ENCODE assay signal across 8 cellular contexts in genomic region chr1:110003747-110004428, GRCh38. TPM values are rescaled to one million over a fixed set of nuclear protein-coding genes. Genes with fewer than 3 reads are reported as not detected.
DNase-seq lines count a peak whose midpoint lies in the region; ATAC-seq and TF ChIP-seq lines count a peak whose summit lies in the region.

No MANE protein-coding gene starts in this region.

- TF ChIP-seq POLR2A in HCT116 (IDR thresholded peaks at IDR 0.05; ENCODE audit: borderline replicate concordance, extremely low read depth, insufficient read depth, insufficient read length) (no peak), prostate gland (IDR thresholded peaks at IDR 0.05) (no peak)

- H3K4me1 Mint-ChIP-seq in activated T-helper 1 cell treated with anti-CD3 and anti-CD28 coated beads, Interleukin-12 subunit alpha, Interleukin-12 subunit beta, Interleukin-2, Interleukin-4 antibody, amounts not matched to agents 30 ng/mL and 10 ng/mL and 1 ng/mL, durations not matched to agents 14 hours and 24 hours and 36 hours (ENCODE audit: low read depth), result peaks cover 35% of the 10 kb centered on the region

- H3K9me3 ChIP-seq in HCT116 (ENCODE audit: control insufficient read depth in 1 of 2, insufficient read depth in 1 of 2, low read depth in 1 of 2, low read length in 2 of 2) (no peaks in the 10 kb centered on the region), prostate gland (no peaks in the 10 kb centered on the region)

- no peaks in the 10 kb centered on the region for H3K9me3 Mint-ChIP-seq in activated T-helper 1 cell treated with anti-CD3 and anti-CD28 coated beads, Interleukin-12 subunit alpha, Interleukin-12 subunit beta, Interleukin-2, Interleukin-4 antibody, amounts not matched to agents 30 ng/mL and 10 ng/mL and 1 ng/mL, durations not matched to agents 14 hours and 24 hours and 36 hours

- H3K9ac ChIP-seq in HCT116 (ENCODE audit: low read length), result peak overlapping the region; percentile 49

- H3K4me1 ChIP-seq in HCT116 (ENCODE audit: control insufficient read depth in 1 of 2, insufficient read depth in 2 of 2, low read length in 2 of 2), result peaks cover 28 to 36% of the 10 kb centered on the region in 2 experiments
- H3K4me1 ChIP-seq in prostate gland (replicated peaks), result peaks cover 8% of the 10 kb centered on the region

- H3K9me2 ChIP-seq in HCT116 (ENCODE audit: insufficient read depth), result no peaks in the 10 kb centered on the region

- H3K36me3 ChIP-seq in HCT116 (ENCODE audit: control insufficient read depth in 1 of 2, insufficient read depth in 2 of 2, low read length in 2 of 2) (peaks cover under 1 to 4% of the 10 kb centered on the region in 2 experiments; a peak in 2 of 4 replicates), prostate gland (no peaks in the 10 kb centered on the region)

- 0 out of 2 replicates have a peak, but pooled peaks cover 5% of the 10 kb centered on the region for H4K20me1 ChIP-seq in HCT116 (ENCODE audit: insufficient read depth)

- peaks cover 12% of the 10 kb centered on the region for H3K36me3 Mint-ChIP-seq in activated T-helper 1 cell treated with anti-CD3 and anti-CD28 coated beads, Interleukin-12 subunit alpha, Interleukin-12 subunit beta, Interleukin-2, Interleukin-4 antibody, amounts not matched to agents 30 ng/mL and 10 ng/mL and 1 ng/mL, durations not matched to agents 14 hours and 24 hours and 36 hours (ENCODE audit: low read depth)

- CTCF ChIA-PET in HCT116 (lab: Charles Lee), result interaction anchor here (1.0 to 1.7 kb wide), 3 partner anchors 20 to 227 kb away, joined by 3 to 10 read pairs (median 3); partner anchors contain the start of gene AHCYL1

- peak overlapping the region; percentile 71 for H3K27ac Mint-ChIP-seq in activated T-helper 1 cell treated with anti-CD3 and anti-CD28 coated beads, Interleukin-12 subunit alpha, Interleukin-12 subunit beta, Interleukin-2, Interleukin-4 antibody, amounts not matched to agents 30 ng/mL and 10 ng/mL and 1 ng/mL, durations not matched to agents 14 hours and 24 hours and 36 hours

- RAD21 ChIA-PET in HCT116 (lab: Charles Lee; ENCODE audit: low non-redundant PET in 1 of 2, low total read pairs in 2 of 2, uncharacterized antibody in 2 of 2, unreplicated experiment in 2 of 2), result interaction anchor here in 1 of 2 experiments (1.0 kb wide), 1 partner anchor 19 kb away, joined by 3 read pairs; the partner anchor contains the start of gene AHCYL1

- H3K4me2 ChIP-seq in HCT116 (ENCODE audit: low read length), result peak overlapping the region; percentile 75

- no peaks in the 10 kb centered on the region for H3K27me3 Mint-ChIP-seq in activated T-helper 1 cell treated with anti-CD3 and anti-CD28 coated beads, Interleukin-12 subunit alpha, Interleukin-12 subunit beta, Interleukin-2, Interleukin-4 antibody, amounts not matched to agents 30 ng/mL and 10 ng/mL and 1 ng/mL, durations not matched to agents 14 hours and 24 hours and 36 hours (ENCODE audit: insufficient read depth)

- POLR2A ChIA-PET in HCT116 (lab: Charles Lee), result interaction anchor here (2.1 kb wide), 1 partner anchor 19 kb away, joined by 10 read pairs; the partner anchor contains the start of gene AHCYL1

- H3K4me3 Mint-ChIP-seq in activated T-helper 1 cell treated with anti-CD3 and anti-CD28 coated beads, Interleukin-12 subunit alpha, Interleukin-12 subunit beta, Interleukin-2, Interleukin-4 antibody, amounts not matched to agents 30 ng/mL and 10 ng/mL and 1 ng/mL, durations not matched to agents 14 hours and 24 hours and 36 hours, result peak overlapping the region; percentile 10

- no peak for TF ChIP-seq CTCF in HCT116 (IDR thresholded peaks at IDR 0.05 in 2 of 3, conservative IDR thresholded peaks at IDR 0.05 in 1 of 3; ENCODE audit: borderline replicate concordance in 1 of 3, insufficient read depth in 1 of 3, low read depth in 2 of 3, low read length in 2 of 3)
- TF ChIP-seq CTCF in prostate gland (IDR thresholded peaks at IDR 0.05), result no peak

- no peak overlapping the region for H2AFZ ChIP-seq in HCT116 (ENCODE audit: low read depth, low read length, poor library complexity, severe bottlenecking)

- H3K27me3 ChIP-seq in HCT116 (ENCODE audit: insufficient read depth, low read length), result no peaks in the 10 kb centered on the region
- no peaks in the 10 kb centered on the region for H3K27me3 ChIP-seq in prostate gland (replicated peaks; ENCODE audit: insufficient read depth)

- ATAC-seq in HCT116, result peak; percentile 90

- intact Hi-C loops in HCT116 (cut with micrococcal nuclease), result no loop called here
- intact Hi-C loops in activated T-helper 1 cell treated with anti-CD3 and anti-CD28 coated beads, Interleukin-12 subunit alpha, Interleukin-12 subunit beta, Interleukin-2, Interleukin-4 antibody, amounts not matched to agents 30 ng/mL and 10 ng/mL and 1 ng/mL, durations not matched to agents 14 hours and 24 hours and 36 hours (cut with micrococcal nuclease), result no loop called here
- intact Hi-C loops in head of caudate nucleus (cut with DNase I), result no loop called here
- intact Hi-C loops in prostate gland (cut with DNase I), result no loop called here

- 0 out of 2 replicates have a peak, but pooled peaks have one; percentile 8 for TF ChIP-seq RAD21 in HCT116 (IDR thresholded peaks at IDR 0.05; ENCODE audit: low read depth)

- H3K27ac ChIP-seq in HCT116 (ENCODE audit: low read depth, low read length), result peak overlapping the region; percentile 85
- H3K27ac ChIP-seq in prostate gland, result peak overlapping the region; percentile 50 to 53

- peak overlapping the region; percentile 0 to 39 for H3K4me3 ChIP-seq in HCT116 (replicated peaks in 1 of 2; ENCODE audit: low read depth in 1 of 2, low read length in 2 of 2)
- no peak overlapping the region for H3K4me3 ChIP-seq in prostate gland

- peaks cover 70% of the 10 kb centered on the region for H3K79me2 ChIP-seq in HCT116 (ENCODE audit: insufficient read depth, low read length)

- DNase-seq in GM04504 (ENCODE audit: low read depth) (peak; percentile 92), HCT116 (ENCODE audit: low read depth, low spot score) (peak; percentile 73), NCI-H226 (peak; percentile 100), head of caudate nucleus (peak in 32 of 42 donors; percentile 18 to 85 (median 48)), prostate gland (ENCODE audit: low spot score) (peak; percentile 61), SHP77 (lab: John Stamatoyannopoulos, UW) (no peak), 8988T (no peak)
- DNase-seq in activated T-helper 1 cell treated with anti-CD3 and anti-CD28 coated beads, Interleukin-12 subunit alpha, Interleukin-12 subunit beta, Interleukin-2, Interleukin-4 antibody, amounts not matched to agents 30 ng/mL and 10 ng/mL and 1 ng/mL, durations not matched to agents 14 hours and 24 hours and 36 hours (ENCODE audit: low spot score), result no peak

- TSS peak; percentile 90 for BruUV-seq in HCT116 (replicated peaks; lab: Mats Ljungman, UMichigan)

- 17% methylated on average over 8 of the region's 8 CpGs for WGBS in prostate gland

TF ChIP-seq in HCT116, 20 proteins besides CTCF, POLR2A, EP300 and RAD21 (continues in another document):
- TF ChIP-seq CEBPB (IDR thresholded peaks at IDR 0.05; ENCODE audit: low read depth) (peak; percentile 94), EGR1 (IDR thresholded peaks at IDR 0.05; ENCODE audit: low read depth) (peak; percentile 60; the same call in 1 of the 2 replicates), SP1 (IDR thresholded peaks at IDR 0.05; ENCODE audit: low read depth) (peak; percentile 76), SRF (IDR thresholded peaks at IDR 0.05; ENCODE audit: low read depth) (peak; percentile 13; the same call in 1 of the 2 replicates), JUND (IDR thresholded peaks at IDR 0.05) (peak; percentile 68), SIN3A (IDR thresholded peaks at IDR 0.05; ENCODE audit: low read depth) (peak; percentile 70; the same call in 1 of the 2 replicates), FOSL1 (IDR thresholded peaks at IDR 0.05; ENCODE audit: low read depth) (peak; percentile 64), ZNF274 (IDR thresholded peaks at IDR 0.05; ENCODE audit: low read depth, low read length) (no peak)
- TF ChIP-seq, protein P1, sequence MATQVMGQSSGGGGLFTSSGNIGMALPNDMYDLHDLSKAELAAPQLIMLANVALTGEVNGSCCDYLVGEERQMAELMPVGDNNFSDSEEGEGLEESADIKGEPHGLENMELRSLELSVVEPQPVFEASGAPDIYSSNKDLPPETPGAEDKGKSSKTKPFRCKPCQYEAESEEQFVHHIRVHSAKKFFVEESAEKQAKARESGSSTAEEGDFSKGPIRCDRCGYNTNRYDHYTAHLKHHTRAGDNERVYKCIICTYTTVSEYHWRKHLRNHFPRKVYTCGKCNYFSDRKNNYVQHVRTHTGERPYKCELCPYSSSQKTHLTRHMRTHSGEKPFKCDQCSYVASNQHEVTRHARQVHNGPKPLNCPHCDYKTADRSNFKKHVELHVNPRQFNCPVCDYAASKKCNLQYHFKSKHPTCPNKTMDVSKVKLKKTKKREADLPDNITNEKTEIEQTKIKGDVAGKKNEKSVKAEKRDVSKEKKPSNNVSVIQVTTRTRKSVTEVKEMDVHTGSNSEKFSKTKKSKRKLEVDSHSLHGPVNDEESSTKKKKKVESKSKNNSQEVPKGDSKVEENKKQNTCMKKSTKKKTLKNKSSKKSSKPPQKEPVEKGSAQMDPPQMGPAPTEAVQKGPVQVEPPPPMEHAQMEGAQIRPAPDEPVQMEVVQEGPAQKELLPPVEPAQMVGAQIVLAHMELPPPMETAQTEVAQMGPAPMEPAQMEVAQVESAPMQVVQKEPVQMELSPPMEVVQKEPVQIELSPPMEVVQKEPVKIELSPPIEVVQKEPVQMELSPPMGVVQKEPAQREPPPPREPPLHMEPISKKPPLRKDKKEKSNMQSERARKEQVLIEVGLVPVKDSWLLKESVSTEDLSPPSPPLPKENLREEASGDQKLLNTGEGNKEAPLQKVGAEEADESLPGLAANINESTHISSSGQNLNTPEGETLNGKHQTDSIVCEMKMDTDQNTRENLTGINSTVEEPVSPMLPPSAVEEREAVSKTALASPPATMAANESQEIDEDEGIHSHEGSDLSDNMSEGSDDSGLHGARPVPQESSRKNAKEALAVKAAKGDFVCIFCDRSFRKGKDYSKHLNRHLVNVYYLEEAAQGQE (IDR thresholded peaks at IDR 0.05; ENCODE audit: low read depth), result no peak

RNA-seq across cellular contexts. Expression of gene AHCYL1, which starts 19.3 kb away (rescaled TPM):
- total RNA-seq in HCT116 (2021; ENCODE audit: unreplicated experiment) (92.0 TPM), prostate gland (10 to 100 TPM; 47.5 to 51.5 TPM)
- 95.4 and 99.7 TPM in 2 replicates for polyA plus RNA-seq in HCT116 (2012)
- 63.8 and 64.1 TPM in 2 replicates for total RNA-seq in activated T-helper 1 cell treated with anti-CD3 and anti-CD28 coated beads, Interleukin-12 subunit alpha, Interleukin-12 subunit beta, Interleukin-2, Interleukin-4 antibody, amounts not matched to agents 30 ng/mL and 10 ng/mL and 1 ng/mL, durations not matched to agents 14 hours and 24 hours and 36 hours

RNA-seq across cellular contexts. Expression of gene STRIP1, which starts 30.5 kb away (rescaled TPM):
- total RNA-seq in HCT116 (2021; ENCODE audit: unreplicated experiment) (33.5 TPM), prostate gland (10 to 100 TPM; 36.8 to 73.2 TPM)
- polyA plus RNA-seq in HCT116 (2012), result 17.6 and 17.7 TPM in 2 replicates
- total RNA-seq in activated T-helper 1 cell treated with anti-CD3 and anti-CD28 coated beads, Interleukin-12 subunit alpha, Interleukin-12 subunit beta, Interleukin-2, Interleukin-4 antibody, amounts not matched to agents 30 ng/mL and 10 ng/mL and 1 ng/mL, durations not matched to agents 14 hours and 24 hours and 36 hours, result 41.5 and 43.7 TPM in 2 replicates

Comparison
In these comparisons a context has a peak if more than half of its experiments do, and no peak if none do; other contexts are left out.
1. DNase-seq: peak in GM04504 (single experiment), HCT116 (single experiment), NCI-H226 (single experiment), head of caudate nucleus (32 of 42) and prostate gland (single experiment); none in activated T-helper 1 cell treated with anti-CD3 and anti-CD28 coated beads, Interleukin-12 subunit alpha, Interleukin-12 subunit beta, Interleukin-2, Interleukin-4 antibody, amounts not matched to agents 30 ng/mL and 10 ng/mL and 1 ng/mL, durations not matched to agents 14 hours and 24 hours and 36 hours (single experiment), SHP77 (0 of 2) and 8988T (single experiment).
2. H3K4me3 ChIP-seq: peak in HCT116 (2 of 2); none in prostate gland (0 of 2).